Comparison of ENCODE assay signal across 10 cellular contexts in the genomic region with DNA sequence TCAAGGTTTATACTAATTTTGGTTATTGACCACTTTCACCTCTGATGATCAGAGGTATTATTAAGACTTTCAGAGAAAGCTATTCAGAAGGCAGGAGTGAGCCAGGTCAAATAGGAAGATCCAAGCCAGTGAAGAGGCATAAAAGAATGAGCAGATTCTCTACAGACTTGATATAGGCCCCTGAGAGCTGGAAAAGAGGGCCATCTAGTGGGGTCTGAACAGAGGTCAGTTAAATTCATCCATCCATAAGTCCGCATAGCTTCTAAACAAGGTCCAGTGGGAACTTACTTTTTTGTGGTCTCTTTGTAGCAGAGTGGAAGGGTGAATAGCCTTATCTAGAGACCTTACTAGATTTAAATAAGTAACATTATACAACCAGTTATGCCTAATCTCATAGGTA.
DNase-seq lines count a peak whose midpoint lies in the region; ATAC-seq and TF ChIP-seq lines count a peak whose summit lies in the region.
"Had no signal": no experiment of that assay in that cellular context is flagged by ENCODE, and none has a peak within 500 bp of the region (broad histone marks: within the 10 kb centered on the region; RNA-seq: fewer than 3 reads in every experiment).

No MANE protein-coding gene starts in this region.

- H3K27me3 ChIP-seq in Loucy (ENCODE audit: insufficient read depth, low read length, poor library complexity, severe bottlenecking): no peaks in the 10 kb centered on the region
- H3K27me3 ChIP-seq: esophagus squamous epithelium had no signal

- no peak overlapping the region for H3K27ac Mint-ChIP-seq in activated CD4-positive, alpha-beta T cell treated with anti-CD3 and anti-CD28 coated beads for 36 hours

- no peaks in the 10 kb centered on the region for H3K9me3 ChIP-seq in Loucy (ENCODE audit: insufficient read depth, low read depth, low read length)
- H3K9me3 ChIP-seq: esophagus squamous epithelium had no signal

- H3K27me3 Mint-ChIP-seq in activated CD4-positive, alpha-beta T cell treated with anti-CD3 and anti-CD28 coated beads for 36 hours: no peaks in the 10 kb centered on the region

- H3K4me1 Mint-ChIP-seq in activated CD4-positive, alpha-beta T cell treated with anti-CD3 and anti-CD28 coated beads for 36 hours: no peaks in the 10 kb centered on the region

- no peak overlapping the region for H2AFZ ChIP-seq in Loucy (ENCODE audit: low read length)

- no peaks in the 10 kb centered on the region for H3F3A ChIP-seq in Loucy (ENCODE audit: low read depth)

- in situ Hi-C loops in astrocyte of the cerebellum (cut with HindIII; ENCODE audit: low sequenced_read_pairs): no loop called here

- H3K9me2 ChIP-seq in Loucy (replicated peaks; ENCODE audit: low read depth, low read length): peaks cover 6% of the 10 kb centered on the region; the same call in 1 of the 2 replicates

- DNase-seq in COR-L47 (lab: John Stamatoyannopoulos, UW) (peak; percentile 21), astrocyte of the cerebellum (ENCODE audit: low read depth) (peak; percentile 32), left kidney (ENCODE audit: low read depth, low spot score) (peak; percentile 71), mesenteric fat pad (ENCODE audit: low spot score) (no peak)
- no peak for DNase-seq in activated CD4-positive, alpha-beta T cell treated with anti-CD3 and anti-CD28 coated beads for 36 hours
- DNase-seq: esophagus squamous epithelium, NCI-H187 treated with DMSO at 0.1 percent for 48 hours had no signal

- intact Hi-C loops in activated CD4-positive, alpha-beta T cell treated with anti-CD3 and anti-CD28 coated beads for 36 hours (cut with DNase I, micrococcal nuclease): no loop called here

- no peak overlapping the region for H3K4me3 Mint-ChIP-seq in activated CD4-positive, alpha-beta T cell treated with anti-CD3 and anti-CD28 coated beads for 36 hours

- TF ChIP-seq CTCF in Loucy (conservative IDR thresholded peaks at IDR 0.05; ENCODE audit: low read length) (peak; percentile 27), astrocyte of the cerebellum (IDR thresholded peaks at IDR 0.05; ENCODE audit: low read depth, low read length, missing control alignments) (peak; percentile 50)

- H3K36me3 Mint-ChIP-seq in activated CD4-positive, alpha-beta T cell treated with anti-CD3 and anti-CD28 coated beads for 36 hours (ENCODE audit: low read depth): no peaks in the 10 kb centered on the region

- no peaks in the 10 kb centered on the region for H4K20me1 ChIP-seq in Loucy (ENCODE audit: insufficient read depth, low read length, poor library complexity, severe bottlenecking)

- H3K9ac ChIP-seq in Loucy (ENCODE audit: low read depth, low read length, poor library complexity, severe bottlenecking): no peak overlapping the region

- ATAC-seq in HG02623 (IDR thresholded peaks at IDR 0.05; ENCODE audit: unreplicated experiment) (no peak), HG03280 (IDR thresholded peaks at IDR 0.05; ENCODE audit: unreplicated experiment) (no peak)
- ATAC-seq in activated CD4-positive, alpha-beta T cell treated with anti-CD3 and anti-CD28 coated beads for 36 hours: no peak

- no peak overlapping the region for H3K4me3 ChIP-seq in Loucy (ENCODE audit: low read length, poor library complexity, severe bottlenecking)
- H3K4me3 ChIP-seq in astrocyte of the cerebellum (ENCODE audit: low read depth, low read length): no peak overlapping the region
- H3K4me3 ChIP-seq: esophagus squamous epithelium had no signal

- H3K9me3 Mint-ChIP-seq in activated CD4-positive, alpha-beta T cell treated with anti-CD3 and anti-CD28 coated beads for 36 hours (ENCODE audit: low read depth): peaks cover 2% of the 10 kb centered on the region

- CTCF ChIA-PET in activated CD4-positive, alpha-beta T cell treated with anti-CD3 and anti-CD28 coated beads for 36 hours (lab: Charles Lee): no interaction called here

- H3K4me1 ChIP-seq in Loucy (ENCODE audit: insufficient read depth, low read length, poor library complexity, severe bottlenecking): no peaks in the 10 kb centered on the region
- H3K4me1 ChIP-seq: esophagus squamous epithelium had no signal

- H3K36me3 ChIP-seq in Loucy (ENCODE audit: insufficient read depth, low read length): no peaks in the 10 kb centered on the region
- H3K36me3 ChIP-seq: esophagus squamous epithelium had no signal

- POLR2A ChIA-PET in activated CD4-positive, alpha-beta T cell treated with anti-CD3 and anti-CD28 coated beads for 36 hours (lab: Charles Lee): no interaction called here

- H3K79me2 ChIP-seq in Loucy (ENCODE audit: insufficient read depth, low read length): no peaks in the 10 kb centered on the region

- no peak overlapping the region for H3K4me2 ChIP-seq in Loucy (ENCODE audit: low read depth, low read length, poor library complexity, severe bottlenecking)

Comparison
In these comparisons a context has a peak if more than half of its experiments do, and no peak if none do; other contexts are left out.
1. DNase-seq: peak in COR-L47 (single experiment), astrocyte of the cerebellum (single experiment) and left kidney (single experiment); none in mesenteric fat pad (single experiment) and activated CD4-positive, alpha-beta T cell treated with anti-CD3 and anti-CD28 coated beads for 36 hours (single experiment).